Comparison of ENCODE assay signal across 19 cellular contexts in genomic region chr4:177242651-177243296, GRCh38.
DNase-seq lines count a peak whose midpoint lies in the region; ATAC-seq and TF ChIP-seq lines count a peak whose summit lies in the region.
"Had no signal": no experiment of that assay in that cellular context is flagged by ENCODE, and none has a peak within 500 bp of the region (broad histone marks: within the 10 kb centered on the region; RNA-seq: fewer than 3 reads in every experiment).

No MANE protein-coding gene starts in this region.

- peak in 1 of 3 donors; percentile 91 for DNase-seq in CD4-positive, CD25-positive, alpha-beta regulatory T cell
- DNase-seq in EH (ENCODE audit: low read depth): peak; percentile 14
- no peak for DNase-seq in SK-N-MC (ENCODE audit: low read depth, low spot score)
- peak; percentile 19 for DNase-seq in astrocyte of the spinal cord (ENCODE audit: low read depth, low spot score)
- DNase-seq in AG08396 (ENCODE audit: low spot score): no peak
- DNase-seq in NCI-H774 (lab: John Stamatoyannopoulos, UW): no peak
- DNase-seq: C1 segment of cervical spinal cord, DMS79, MM.1S, NCI-H1092, NCI-H1436 treated with DMSO at 0.1 percent for 48 hours, NCI-H2029 treated with DMSO at 0.1 percent for 48 hours, NCI-H2171, NCI-H446, Right ventricle myocardium superior had no signal

- no peaks in the 10 kb centered on the region for H3K9me3 ChIP-seq in CD4-positive, CD25-positive, alpha-beta regulatory T cell (ENCODE audit: control insufficient read depth in 2 of 2, low read length in 2 of 2)
- H3K9me3 ChIP-seq in SK-N-MC (ENCODE audit: low read depth, low read length): no peaks in the 10 kb centered on the region
- H3K9me3 ChIP-seq: HAP-1 had no signal

- peaks cover 0 to 1% (median 0%) of the 10 kb centered on the region in 7 donors for H3K9me3 Mint-ChIP-seq in CD4-positive, CD25-positive, alpha-beta regulatory T cell

- no peak overlapping the region for H3K27ac ChIP-seq in CD4-positive, CD25-positive, alpha-beta regulatory T cell (ENCODE audit: insufficient read depth, low read length, poor library complexity, severe bottlenecking)
- H3K27ac ChIP-seq in SK-N-MC: no peak overlapping the region
- H3K27ac ChIP-seq: HL-60 had no signal

- in situ Hi-C loops in astrocyte of the spinal cord (cut with HindIII; ENCODE audit: low sequenced_read_pairs): no loop called here

- TF ChIP-seq CTCF in astrocyte of the spinal cord (IDR thresholded peaks at IDR 0.05; ENCODE audit: low read depth, low read length): no peak

- H3K4me3 Mint-ChIP-seq in CD4-positive, CD25-positive, alpha-beta regulatory T cell: peak overlapping the region in 2 of 4 donors; percentile 46 to 74
- H3K4me3 Mint-ChIP-seq: IgD-negative memory B cell had no signal

- H3K4me1 ChIP-seq in CD4-positive, CD25-positive, alpha-beta regulatory T cell (ENCODE audit: control insufficient read depth, insufficient read depth, low read length, poor library complexity, severe bottlenecking): no peaks in the 10 kb centered on the region

- peak overlapping the region in 1 of 3 donors; percentile 1 for H3K27ac Mint-ChIP-seq in CD4-positive, CD25-positive, alpha-beta regulatory T cell
- H3K27ac Mint-ChIP-seq: IgD-negative memory B cell had no signal

- H3K36me3 Mint-ChIP-seq in CD4-positive, CD25-positive, alpha-beta regulatory T cell: no peaks in the 10 kb centered on the region
- H3K36me3 Mint-ChIP-seq: IgD-negative memory B cell had no signal

- no peak overlapping the region for H3K9ac ChIP-seq in SK-N-MC (ENCODE audit: insufficient read length)

- peaks cover 5% of the 10 kb centered on the region for H3K27me3 Mint-ChIP-seq in CD4-positive, CD25-positive, alpha-beta regulatory T cell
- H3K27me3 Mint-ChIP-seq: IgD-negative memory B cell had no signal

- no peaks in the 10 kb centered on the region for H3K36me3 ChIP-seq in CD4-positive, CD25-positive, alpha-beta regulatory T cell (ENCODE audit: control insufficient read depth, insufficient read depth, low read length)
- no peaks in the 10 kb centered on the region for H3K36me3 ChIP-seq in SK-N-MC (ENCODE audit: insufficient read depth, low read length)
- H3K36me3 ChIP-seq: HAP-1 had no signal

- H3K27me3 ChIP-seq in CD4-positive, CD25-positive, alpha-beta regulatory T cell (ENCODE audit: control insufficient read depth, insufficient read depth, low read length): no peaks in the 10 kb centered on the region

- H3K4me3 ChIP-seq in CD4-positive, CD25-positive, alpha-beta regulatory T cell (ENCODE audit: low read depth, low read length): peak overlapping the region; percentile 39
- H3K4me3 ChIP-seq in SK-N-MC: 0 out of 2 replicates have a peak overlapping the region, but pooled peaks have one; percentile 6
- H3K4me3 ChIP-seq in astrocyte of the spinal cord (ENCODE audit: low read depth, low read length): no peak overlapping the region
- H3K4me3 ChIP-seq: HAP-1 had no signal

- H3K4me1 Mint-ChIP-seq in CD4-positive, CD25-positive, alpha-beta regulatory T cell: peaks cover 3 to 16% (median 10%) of the 10 kb centered on the region in 4 donors
- H3K4me1 Mint-ChIP-seq: IgD-negative memory B cell had no signal

- ATAC-seq in CD4-positive, CD25-positive, alpha-beta regulatory T cell (ENCODE audit: low read depth in 2 of 2): peak; percentile 57 to 84
- no peak for ATAC-seq in GM19467 (IDR thresholded peaks at IDR 0.05; ENCODE audit: unreplicated experiment)

Comparison
In these comparisons a context has a peak if more than half of its experiments do, and no peak if none do; other contexts are left out.
1. DNase-seq: peak in EH (single experiment) and astrocyte of the spinal cord (single experiment); none in SK-N-MC (single experiment), AG08396 (single experiment) and NCI-H774 (single experiment).